In genomic region chr4:145487626-145488025, GRCh38 we compare ENCODE assay signal across 10 cellular contexts. TPM values are rescaled to one million over a fixed set of nuclear protein-coding genes. Genes with fewer than 3 reads are reported as not detected.
DNase-seq lines count a peak whose midpoint lies in the region; ATAC-seq and TF ChIP-seq lines count a peak whose summit lies in the region.
"Had no signal": no experiment of that assay in that cellular context is flagged by ENCODE, and none has a peak within 500 bp of the region (broad histone marks: within the 10 kb centered on the region; RNA-seq: fewer than 3 reads in every experiment).

No MANE protein-coding gene starts in this region.

- no peaks in the 10 kb centered on the region for H3K36me3 Mint-ChIP-seq in MCF 10A (ENCODE audit: insufficient read depth, unreplicated experiment)

- in situ Hi-C loops in GM13977 (cut with MboI; ENCODE audit: low pct_unique_long_range_greater_than_20kb, low sequenced_read_pairs, unreplicated experiment) = no loop called here

- H3K27me3 Mint-ChIP-seq in MCF 10A (ENCODE audit: insufficient read depth, unreplicated experiment) = no peaks in the 10 kb centered on the region

- ATAC-seq in GM19397 (IDR thresholded peaks at IDR 0.05; ENCODE audit: unreplicated experiment) = peak; percentile 94
- ATAC-seq in HG03066 (IDR thresholded peaks at IDR 0.05; ENCODE audit: low read depth, unreplicated experiment) = peak; percentile 89

- H3K9me3 Mint-ChIP-seq in MCF 10A (ENCODE audit: unreplicated experiment) = no peaks in the 10 kb centered on the region

- H3K4me3 Mint-ChIP-seq in MCF 10A (ENCODE audit: unreplicated experiment) = no peak overlapping the region

- intact Hi-C loops in MCF 10A (cut with micrococcal nuclease) = no loop called here

- peak; percentile 78 for DNase-seq in GM13977 (ENCODE audit: low spot score)
- peak; percentile 26 for DNase-seq in activated naive CD4-positive, alpha-beta T cell treated with anti-CD3 and anti-CD28 coated beads, Interleukin-2, amount 50 U/mL, for 16 hours
- DNase-seq in MCF 10A (ENCODE audit: unreplicated experiment) = no peak
- no peak for DNase-seq in SK-N-DZ (ENCODE audit: low spot score)
- no peak for DNase-seq in activated gamma-delta T cell treated with Interleukin-2 at 50 U/mL for 16 hours
- no peak for DNase-seq in NCI-H2107 (lab: John Stamatoyannopoulos, UW)
- DNase-seq: activated CD4-positive, CD25-positive, alpha-beta regulatory T cell; NCI-H1105 had no signal

- BruUV-seq in MCF 10A (replicated peaks; lab: Mats Ljungman, UMichigan) = no TSS peak

- CTCF ChIA-PET in MCF 10A (lab: Yijun Ruan, JAX) = interaction anchor here (0.7 to 0.9 kb wide), 2 partner anchors 63 to 66 kb away, joined by 3 read pairs; no protein-coding TSS in a partner anchor

- no peaks in the 10 kb centered on the region for H3K4me1 Mint-ChIP-seq in MCF 10A (ENCODE audit: insufficient read depth, unreplicated experiment)

- no peak overlapping the region for H3K27ac Mint-ChIP-seq in MCF 10A (ENCODE audit: low read depth, unreplicated experiment)

- TF ChIP-seq CTCF in GM13977 (IDR thresholded peaks at IDR 0.05; ENCODE audit: extremely low read depth, insufficient read depth, missing control alignments) = no peak
- TF ChIP-seq CTCF in MCF 10A (IDR thresholded peaks at IDR 0.05; ENCODE audit: unreplicated experiment) = no peak

- POLR2A ChIA-PET in MCF 10A (lab: Yijun Ruan, JAX) = no interaction called here

RNA-seq across cellular contexts. Expression of gene SMAD1, which starts 6.0 kb away (rescaled TPM):
- 23.7 and 27.9 TPM in 2 replicates for total RNA-seq in MCF 10A (2022)
- polyA plus RNA-seq in SK-N-DZ (2014; cell fraction: cytosol; rRNA removed) = 21.1 and 21.6 TPM in 2 replicates
- polyA plus RNA-seq in SK-N-DZ (2014; cell fraction: nucleus; rRNA removed) = 10.1 and 19.8 TPM in 2 replicates

Comparison
In these comparisons a context has a peak if more than half of its experiments do, and no peak if none do; other contexts are left out.
1. DNase-seq: peak in GM13977 (single experiment) and activated naive CD4-positive, alpha-beta T cell treated with anti-CD3 and anti-CD28 coated beads, Interleukin-2, amount 50 U/mL, for 16 hours (single experiment); none in MCF 10A (single experiment), SK-N-DZ (single experiment), activated gamma-delta T cell treated with Interleukin-2 at 50 U/mL for 16 hours (single experiment) and NCI-H2107 (single experiment).